In the genomic region with DNA sequence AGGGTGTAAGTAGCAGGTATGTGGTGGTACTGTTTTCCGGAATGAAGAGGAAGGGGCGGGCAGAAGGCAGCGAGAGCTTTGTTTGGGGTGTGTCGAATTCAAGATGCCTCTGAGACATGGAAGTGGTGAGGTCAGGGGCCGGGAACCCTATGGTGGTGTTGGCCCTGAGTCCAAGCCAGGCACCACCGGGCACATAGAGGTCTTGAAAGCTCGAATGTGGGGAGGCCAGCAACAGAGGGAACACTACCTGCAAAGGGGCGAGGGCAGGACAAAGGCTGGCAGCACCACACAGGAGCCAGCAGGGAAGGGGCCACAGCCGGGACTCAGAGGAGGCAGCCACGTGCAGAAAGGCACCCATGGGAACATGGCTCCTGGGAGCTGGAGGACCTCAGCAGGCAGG, we compare ENCODE assay signal across 1 cellular context.
TF ChIP-seq lines count a peak whose summit lies in the region.

No MANE protein-coding gene starts in this region.

TF ChIP-seq in IMR-90, 13 proteins besides CTCF, POLR2A, EP300 and RAD21 (continued from another document):
- TF ChIP-seq RCOR1 (IDR thresholded peaks at IDR 0.05; ENCODE audit: insufficient replicate concordance, low read length) = no peak
- no peak for TF ChIP-seq MXI1 (IDR thresholded peaks at IDR 0.05; ENCODE audit: borderline replicate concordance, low read depth, low read length)
- TF ChIP-seq BHLHE40 (IDR thresholded peaks at IDR 0.05; ENCODE audit: low read depth, low read length) = no peak
- TF ChIP-seq USF2 (IDR thresholded peaks at IDR 0.05; ENCODE audit: low read depth, low read length) = no peak
- no peak for TF ChIP-seq NFE2L2 (IDR thresholded peaks at IDR 0.05; ENCODE audit: low read depth, low read length)
- TF ChIP-seq MAZ (IDR thresholded peaks at IDR 0.05; ENCODE audit: borderline replicate concordance, low read depth, low read length) = no peak
- TF ChIP-seq, protein P1, sequence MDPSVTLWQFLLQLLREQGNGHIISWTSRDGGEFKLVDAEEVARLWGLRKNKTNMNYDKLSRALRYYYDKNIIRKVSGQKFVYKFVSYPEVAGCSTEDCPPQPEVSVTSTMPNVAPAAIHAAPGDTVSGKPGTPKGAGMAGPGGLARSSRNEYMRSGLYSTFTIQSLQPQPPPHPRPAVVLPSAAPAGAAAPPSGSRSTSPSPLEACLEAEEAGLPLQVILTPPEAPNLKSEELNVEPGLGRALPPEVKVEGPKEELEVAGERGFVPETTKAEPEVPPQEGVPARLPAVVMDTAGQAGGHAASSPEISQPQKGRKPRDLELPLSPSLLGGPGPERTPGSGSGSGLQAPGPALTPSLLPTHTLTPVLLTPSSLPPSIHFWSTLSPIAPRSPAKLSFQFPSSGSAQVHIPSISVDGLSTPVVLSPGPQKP (IDR thresholded peaks at IDR 0.05; ENCODE audit: borderline replicate concordance, low read depth, low read length) = no peak
- no peak for TF ChIP-seq MAFK (IDR thresholded peaks at IDR 0.05; ENCODE audit: low read depth, low read length)
